1 cellular context compared by ENCODE assay signal in the genomic region with DNA sequence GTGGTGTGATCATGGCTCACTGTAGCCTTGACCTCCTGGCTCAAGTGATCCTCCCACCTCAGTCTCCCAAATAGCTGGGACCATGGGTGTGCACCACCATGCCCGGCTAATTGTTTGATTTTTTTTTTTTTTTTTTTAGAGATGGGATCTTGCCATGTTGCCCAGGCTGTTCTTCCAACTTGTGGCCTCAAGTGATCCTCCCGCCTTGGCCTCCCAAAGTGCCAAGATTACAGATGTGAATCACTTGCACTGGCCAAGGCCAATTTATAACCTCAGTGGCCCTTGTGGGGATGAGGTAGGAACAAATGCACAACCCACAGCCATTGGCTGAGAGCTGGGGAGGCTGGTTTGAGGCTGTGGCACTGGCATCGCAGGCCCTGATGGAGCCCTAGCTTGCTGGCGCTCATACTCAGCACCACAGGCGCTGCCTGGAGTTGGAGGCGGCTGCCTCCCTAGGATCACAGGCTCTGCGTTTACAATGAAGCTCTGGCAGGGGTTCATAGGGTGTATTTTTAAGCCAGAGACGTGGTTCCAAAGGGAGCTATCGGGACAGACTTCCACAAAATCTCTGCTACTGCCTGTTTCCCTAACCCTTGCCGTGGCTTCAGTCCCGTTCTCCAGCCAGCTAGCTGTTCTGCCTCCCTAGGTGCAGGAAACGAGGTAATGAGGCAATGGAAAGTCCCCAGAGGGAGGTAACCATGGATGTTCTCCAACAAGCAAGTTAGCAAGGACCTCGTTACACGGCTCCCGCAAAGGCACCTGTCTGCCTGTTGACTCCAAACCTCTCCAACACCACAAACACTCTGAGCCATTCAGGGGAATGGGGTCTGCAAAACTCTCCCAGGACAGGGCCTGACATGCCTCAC.
A peak's percentile ranks its signal among the peaks of the same experiment; 100 is the strongest.
TF ChIP-seq lines count a peak whose summit lies in the region.

No MANE protein-coding gene starts in this region.

TF ChIP-seq in K562, 482 proteins besides CTCF, POLR2A, EP300 and RAD21 (continued from another document):
- TF ChIP-seq, protein P1, sequence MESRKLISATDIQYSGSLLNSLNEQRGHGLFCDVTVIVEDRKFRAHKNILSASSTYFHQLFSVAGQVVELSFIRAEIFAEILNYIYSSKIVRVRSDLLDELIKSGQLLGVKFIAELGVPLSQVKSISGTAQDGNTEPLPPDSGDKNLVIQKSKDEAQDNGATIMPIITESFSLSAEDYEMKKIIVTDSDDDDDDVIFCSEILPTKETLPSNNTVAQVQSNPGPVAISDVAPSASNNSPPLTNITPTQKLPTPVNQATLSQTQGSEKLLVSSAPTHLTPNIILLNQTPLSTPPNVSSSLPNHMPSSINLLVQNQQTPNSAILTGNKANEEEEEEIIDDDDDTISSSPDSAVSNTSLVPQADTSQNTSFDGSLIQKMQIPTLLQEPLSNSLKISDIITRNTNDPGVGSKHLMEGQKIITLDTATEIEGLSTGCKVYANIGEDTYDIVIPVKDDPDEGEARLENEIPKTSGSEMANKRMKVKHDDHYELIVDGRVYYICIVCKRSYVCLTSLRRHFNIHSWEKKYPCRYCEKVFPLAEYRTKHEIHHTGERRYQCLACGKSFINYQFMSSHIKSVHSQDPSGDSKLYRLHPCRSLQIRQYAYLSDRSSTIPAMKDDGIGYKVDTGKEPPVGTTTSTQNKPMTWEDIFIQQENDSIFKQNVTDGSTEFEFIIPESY (CRISPR knock-in tag; IDR thresholded peaks at IDR 0.05), result peak; percentile 43
- TF ChIP-seq, protein P2, sequence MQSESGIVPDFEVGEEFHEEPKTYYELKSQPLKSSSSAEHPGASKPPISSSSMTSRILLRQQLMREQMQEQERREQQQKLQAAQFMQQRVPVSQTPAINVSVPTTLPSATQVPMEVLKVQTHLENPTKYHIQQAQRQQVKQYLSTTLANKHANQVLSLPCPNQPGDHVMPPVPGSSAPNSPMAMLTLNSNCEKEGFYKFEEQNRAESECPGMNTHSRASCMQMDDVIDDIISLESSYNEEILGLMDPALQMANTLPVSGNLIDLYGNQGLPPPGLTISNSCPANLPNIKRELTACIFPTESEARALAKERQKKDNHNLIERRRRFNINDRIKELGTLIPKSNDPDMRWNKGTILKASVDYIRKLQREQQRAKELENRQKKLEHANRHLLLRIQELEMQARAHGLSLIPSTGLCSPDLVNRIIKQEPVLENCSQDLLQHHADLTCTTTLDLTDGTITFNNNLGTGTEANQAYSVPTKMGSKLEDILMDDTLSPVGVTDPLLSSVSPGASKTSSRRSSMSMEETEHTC (IDR thresholded peaks at IDR 0.05), result no peak
- TF ChIP-seq PPARD (CRISPR knock-in tag; IDR thresholded peaks at IDR 0.05) (no peak), HDAC6 (IDR thresholded peaks at IDR 0.05; ENCODE audit: low read depth, low read length) (no peak), CXXC5 (CRISPR knock-in tag; IDR thresholded peaks at IDR 0.05) (no peak), ZNF212 (CRISPR knock-in tag; IDR thresholded peaks at IDR 0.05) (no peak), ASH1L (IDR thresholded peaks at IDR 0.05; ENCODE audit: borderline replicate concordance, low read depth, partially characterized antibody) (no peak), IFI16 (CRISPR knock-in tag; IDR thresholded peaks at IDR 0.05) (no peak), TRIM24 (IDR thresholded peaks at IDR 0.05) (no peak), RBFOX2 (IDR thresholded peaks at IDR 0.05; ENCODE audit: low read depth, low read length) (0 out of 2 replicates have a peak, but pooled peaks have one; percentile 21), SIX5 (IDR thresholded peaks at IDR 0.05; ENCODE audit: borderline replicate concordance in 1 of 2, insufficient read depth in 1 of 2, low read depth in 1 of 2, low read length in 2 of 2) (no peak), HSF4 (CRISPR knock-in tag; IDR thresholded peaks at IDR 0.05; ENCODE audit: borderline replicate concordance) (no peak), POLR2G (IDR thresholded peaks at IDR 0.05; ENCODE audit: low read depth, low read length) (0 out of 2 replicates have a peak, but pooled peaks have one; percentile 25)
- TF ChIP-seq, protein P3, sequence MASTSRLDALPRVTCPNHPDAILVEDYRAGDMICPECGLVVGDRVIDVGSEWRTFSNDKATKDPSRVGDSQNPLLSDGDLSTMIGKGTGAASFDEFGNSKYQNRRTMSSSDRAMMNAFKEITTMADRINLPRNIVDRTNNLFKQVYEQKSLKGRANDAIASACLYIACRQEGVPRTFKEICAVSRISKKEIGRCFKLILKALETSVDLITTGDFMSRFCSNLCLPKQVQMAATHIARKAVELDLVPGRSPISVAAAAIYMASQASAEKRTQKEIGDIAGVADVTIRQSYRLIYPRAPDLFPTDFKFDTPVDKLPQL (IDR thresholded peaks at IDR 0.05; ENCODE audit: extremely low read depth, insufficient read length), result no peak
